Comparison of ENCODE assay signal across 10 cellular contexts in genomic region chr16:3509470-3509928, GRCh38. TPM values are rescaled to one million over a fixed set of nuclear protein-coding genes. Genes with fewer than 3 reads are reported as not detected.
A peak's percentile ranks its signal among the peaks of the same experiment; 100 is the strongest.
DNase-seq lines count a peak whose midpoint lies in the region; ATAC-seq and TF ChIP-seq lines count a peak whose summit lies in the region.
"Had no signal": no experiment of that assay in that cellular context is flagged by ENCODE, and none has a peak within 500 bp of the region (broad histone marks: within the 10 kb centered on the region; RNA-seq: fewer than 3 reads in every experiment).

No MANE protein-coding gene starts in this region.

- no peak overlapping the region for H3K27ac ChIP-seq in substantia nigra (ENCODE audit: low read depth, low read length, poor library complexity, severe bottlenecking)
- H3K27ac ChIP-seq: VCaP had no signal

- no peak overlapping the region for H3K4me3 Mint-ChIP-seq in WTC11

- no peaks in the 10 kb centered on the region for H3K4me1 Mint-ChIP-seq in WTC11

- H3K36me3 Mint-ChIP-seq in WTC11, result peaks cover 39% of the 10 kb centered on the region

- POLR2A ChIA-PET in WTC11 (lab: Charles Lee), result no interaction called here

- TF ChIP-seq CTCF in WTC11 (IDR thresholded peaks at IDR 0.05), result no peak

- H3K9me3 Mint-ChIP-seq in WTC11, result no peaks in the 10 kb centered on the region

- H3K27ac Mint-ChIP-seq in WTC11, result no peak overlapping the region

- no peaks in the 10 kb centered on the region for H3K27me3 Mint-ChIP-seq in WTC11 (ENCODE audit: low read depth)

- DNase-seq in T-helper 22 cell (ENCODE audit: low read depth) (peak; percentile 54), astrocyte of the hippocampus (ENCODE audit: low read depth, low spot score) (peak; percentile 76), substantia nigra (lab: John Stamatoyannopoulos, UW) (no peak), DMS153 (lab: John Stamatoyannopoulos, UW) (no peak), NCI-H526 treated with DMSO at 0.1 percent for 48 hours (lab: John Stamatoyannopoulos, UW) (no peak), WTC11 (ENCODE audit: low spot score) (no peak)
- DNase-seq in stimulated activated CD4-positive, alpha-beta T cell treated with anti-CD3 and anti-CD28 coated beads, Interleukin-2, amount 100 ng/mL, for 4 hours (ENCODE audit: low read depth), result peak; percentile 48

- ATAC-seq in GM18868 (IDR thresholded peaks at IDR 0.05; ENCODE audit: unreplicated experiment), result peak; percentile 88
- ATAC-seq in WTC11, result no peak

- CTCF ChIA-PET in WTC11 (lab: Charles Lee), result no interaction called here

TF ChIP-seq in WTC11, 78 proteins besides CTCF, POLR2A, EP300 and RAD21:
- TF ChIP-seq ZNF425 (CRISPR knock-in tag; conservative IDR thresholded peaks at IDR 0.05) (no peak), FOXJ3 (CRISPR knock-in tag; IDR thresholded peaks at IDR 0.05; ENCODE audit: borderline replicate concordance) (no peak), ZNF263 (CRISPR knock-in tag; IDR thresholded peaks at IDR 0.05; ENCODE audit: low read depth) (no peak), CDX4 (CRISPR knock-in tag; IDR thresholded peaks at IDR 0.05; ENCODE audit: borderline replicate concordance) (no peak), CBFB (CRISPR knock-in tag; IDR thresholded peaks at IDR 0.05; ENCODE audit: low read depth) (no peak), ZNF423 (CRISPR knock-in tag; IDR thresholded peaks at IDR 0.05) (no peak), ZNF317 (CRISPR knock-in tag; IDR thresholded peaks at IDR 0.05; ENCODE audit: borderline replicate concordance, low read depth) (no peak), ARID4B (CRISPR knock-in tag; IDR thresholded peaks at IDR 0.05; ENCODE audit: borderline replicate concordance) (no peak), ZMAT4 (CRISPR knock-in tag; IDR thresholded peaks at IDR 0.05) (no peak), PRDM15 (CRISPR knock-in tag; IDR thresholded peaks at IDR 0.05) (no peak)

RNA-seq across cellular contexts. Expression of gene CLUAP1, which starts 8.7 kb away (rescaled TPM):
- total RNA-seq in WTC11 (2021), result 11.1 to 13.7 TPM (median 12.6 TPM) in 3 replicates

RNA-seq across cellular contexts. Expression of gene C16orf90, which starts 14.2 kb away (rescaled TPM):
- total RNA-seq in WTC11 (2021), result not detected in 3 replicates
- total RNA-seq: HT1080 had no signal

Comparison
In these comparisons a context has a peak if more than half of its experiments do, and no peak if none do; other contexts are left out.
1. DNase-seq: peak in T-helper 22 cell (single experiment), astrocyte of the hippocampus (single experiment) and stimulated activated CD4-positive, alpha-beta T cell treated with anti-CD3 and anti-CD28 coated beads, Interleukin-2, amount 100 ng/mL, for 4 hours (single experiment); none in substantia nigra (0 of 49), DMS153 (single experiment), NCI-H526 treated with DMSO at 0.1 percent for 48 hours (single experiment) and WTC11 (single experiment).